ENCODE assay signal across 8 cellular contexts in genomic region chr1:168178638-168179410, GRCh38. TPM values are rescaled to one million over a fixed set of nuclear protein-coding genes. Genes with fewer than 3 reads are reported as not detected.
DNase-seq lines count a peak whose midpoint lies in the region; ATAC-seq and TF ChIP-seq lines count a peak whose summit lies in the region.

TSS of gene TIPRL (plus strand) at chr1:168178962. CDS start at chr1:168179078, 116 bp downstream.

- TF ChIP-seq POLR2A in spleen (IDR thresholded peaks at IDR 0.05) = peak in 1 of 3 donors; percentile 53

- intact Hi-C loops in spleen (cut with DNase I; ENCODE audit: low total_unique reads) = no loop called here

- H3K9me3 ChIP-seq in spleen = no peaks in the 10 kb centered on the region

- H3K4me3 Mint-ChIP-seq in WTC11 = no peak within 1 kb of the TSS

- 0 to 1% (median 0%) methylated on average over 52 to 56 of the region's 56 CpGs for WGBS in spleen, 5 donors

- POLR2A ChIA-PET in WTC11 (lab: Charles Lee) = no interaction called here

- CTCF ChIA-PET in WTC11 (lab: Charles Lee) = interaction anchor here (0.7 to 2.2 kb wide), 6 partner anchors 8 to 187 kb away, joined by 3 to 8 read pairs (median 3); no protein-coding TSS in a partner anchor

- no peak within 1 kb of the TSS for H3K27ac Mint-ChIP-seq in WTC11

- TF ChIP-seq CTCF in AG09309 (IDR thresholded peaks at IDR 0.05; ENCODE audit: control insufficient read depth, insufficient read depth, low read depth, low read length, missing control alignments) = peak; percentile 77
- TF ChIP-seq CTCF in WTC11 (IDR thresholded peaks at IDR 0.05) = peak; percentile 61; the same call in 1 of the 2 replicates
- peak; percentile 66 to 91 (median 85) for TF ChIP-seq CTCF in spleen (IDR thresholded peaks at IDR 0.05 in 8 of 11, conservative IDR thresholded peaks at IDR 0.05 in 3 of 11)

- H3K36me3 Mint-ChIP-seq in WTC11 = no peaks in the 10 kb centered on the region

- peaks cover 0 to 3% (median under 1%) of the 10 kb centered on the region in 6 donors for H3K36me3 ChIP-seq in spleen

- peak; percentile 95 for DNase-seq in AG09309 (ENCODE audit: low read depth)
- peak; percentile 98 for DNase-seq in NCI-H2227 treated with DMSO at 0.1 percent for 48 hours (lab: John Stamatoyannopoulos, UW)
- peak; percentile 96 for DNase-seq in WTC11 (ENCODE audit: low spot score)
- DNase-seq in central memory CD4-positive, alpha-beta T cell = peak; percentile 95
- peak; percentile 98 for DNase-seq in inferior parietal cortex (ENCODE audit: extremely low spot score)
- DNase-seq in spleen = peak; percentile 99

- peaks cover 5% of the 10 kb centered on the region for H3K4me1 Mint-ChIP-seq in WTC11

- H3K4me1 ChIP-seq in spleen = peaks cover 11 to 48% (median 19%) of the 10 kb centered on the region in 6 donors

- H3K9me3 Mint-ChIP-seq in WTC11 = no peaks in the 10 kb centered on the region

- H3K4me3 ChIP-seq in AG09309 (ENCODE audit: control insufficient read depth, low read depth, low read length) (peak within 1 kb of the TSS; percentile 69), spleen (peak within 1 kb of the TSS; percentile 65 to 87 (median 77))

- peaks cover 0 to 5% (median 0%) of the 10 kb centered on the region in 7 donors for H3K27me3 ChIP-seq in spleen (replicated peaks in 1 of 7)

- ATAC-seq in GM18909 (IDR thresholded peaks at IDR 0.05; ENCODE audit: poor library complexity, unreplicated experiment) (peak; percentile 91), HG03175 (IDR thresholded peaks at IDR 0.05; ENCODE audit: unreplicated experiment) (peak; percentile 90), WTC11 (peak; percentile 95)

- no peaks in the 10 kb centered on the region; the same call in none of the 2 replicates for H3K27me3 Mint-ChIP-seq in WTC11 (ENCODE audit: low read depth)

- H3K27ac ChIP-seq in spleen = peak within 1 kb of the TSS; percentile 88 to 98 (median 93)

TF ChIP-seq in WTC11, 78 proteins besides CTCF, POLR2A, EP300 and RAD21 (continues in another document):
- TF ChIP-seq, protein P1, sequence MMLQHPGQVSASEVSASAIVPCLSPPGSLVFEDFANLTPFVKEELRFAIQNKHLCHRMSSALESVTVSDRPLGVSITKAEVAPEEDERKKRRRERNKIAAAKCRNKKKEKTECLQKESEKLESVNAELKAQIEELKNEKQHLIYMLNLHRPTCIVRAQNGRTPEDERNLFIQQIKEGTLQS (CRISPR knock-in tag; conservative IDR thresholded peaks at IDR 0.05) = no peak
- TF ChIP-seq, protein P2, sequence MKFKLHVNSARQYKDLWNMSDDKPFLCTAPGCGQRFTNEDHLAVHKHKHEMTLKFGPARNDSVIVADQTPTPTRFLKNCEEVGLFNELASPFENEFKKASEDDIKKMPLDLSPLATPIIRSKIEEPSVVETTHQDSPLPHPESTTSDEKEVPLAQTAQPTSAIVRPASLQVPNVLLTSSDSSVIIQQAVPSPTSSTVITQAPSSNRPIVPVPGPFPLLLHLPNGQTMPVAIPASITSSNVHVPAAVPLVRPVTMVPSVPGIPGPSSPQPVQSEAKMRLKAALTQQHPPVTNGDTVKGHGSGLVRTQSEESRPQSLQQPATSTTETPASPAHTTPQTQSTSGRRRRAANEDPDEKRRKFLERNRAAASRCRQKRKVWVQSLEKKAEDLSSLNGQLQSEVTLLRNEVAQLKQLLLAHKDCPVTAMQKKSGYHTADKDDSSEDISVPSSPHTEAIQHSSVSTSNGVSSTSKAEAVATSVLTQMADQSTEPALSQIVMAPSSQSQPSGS (CRISPR knock-in tag; IDR thresholded peaks at IDR 0.05; ENCODE audit: borderline replicate concordance, low read depth) = no peak
- TF ChIP-seq, protein P3, sequence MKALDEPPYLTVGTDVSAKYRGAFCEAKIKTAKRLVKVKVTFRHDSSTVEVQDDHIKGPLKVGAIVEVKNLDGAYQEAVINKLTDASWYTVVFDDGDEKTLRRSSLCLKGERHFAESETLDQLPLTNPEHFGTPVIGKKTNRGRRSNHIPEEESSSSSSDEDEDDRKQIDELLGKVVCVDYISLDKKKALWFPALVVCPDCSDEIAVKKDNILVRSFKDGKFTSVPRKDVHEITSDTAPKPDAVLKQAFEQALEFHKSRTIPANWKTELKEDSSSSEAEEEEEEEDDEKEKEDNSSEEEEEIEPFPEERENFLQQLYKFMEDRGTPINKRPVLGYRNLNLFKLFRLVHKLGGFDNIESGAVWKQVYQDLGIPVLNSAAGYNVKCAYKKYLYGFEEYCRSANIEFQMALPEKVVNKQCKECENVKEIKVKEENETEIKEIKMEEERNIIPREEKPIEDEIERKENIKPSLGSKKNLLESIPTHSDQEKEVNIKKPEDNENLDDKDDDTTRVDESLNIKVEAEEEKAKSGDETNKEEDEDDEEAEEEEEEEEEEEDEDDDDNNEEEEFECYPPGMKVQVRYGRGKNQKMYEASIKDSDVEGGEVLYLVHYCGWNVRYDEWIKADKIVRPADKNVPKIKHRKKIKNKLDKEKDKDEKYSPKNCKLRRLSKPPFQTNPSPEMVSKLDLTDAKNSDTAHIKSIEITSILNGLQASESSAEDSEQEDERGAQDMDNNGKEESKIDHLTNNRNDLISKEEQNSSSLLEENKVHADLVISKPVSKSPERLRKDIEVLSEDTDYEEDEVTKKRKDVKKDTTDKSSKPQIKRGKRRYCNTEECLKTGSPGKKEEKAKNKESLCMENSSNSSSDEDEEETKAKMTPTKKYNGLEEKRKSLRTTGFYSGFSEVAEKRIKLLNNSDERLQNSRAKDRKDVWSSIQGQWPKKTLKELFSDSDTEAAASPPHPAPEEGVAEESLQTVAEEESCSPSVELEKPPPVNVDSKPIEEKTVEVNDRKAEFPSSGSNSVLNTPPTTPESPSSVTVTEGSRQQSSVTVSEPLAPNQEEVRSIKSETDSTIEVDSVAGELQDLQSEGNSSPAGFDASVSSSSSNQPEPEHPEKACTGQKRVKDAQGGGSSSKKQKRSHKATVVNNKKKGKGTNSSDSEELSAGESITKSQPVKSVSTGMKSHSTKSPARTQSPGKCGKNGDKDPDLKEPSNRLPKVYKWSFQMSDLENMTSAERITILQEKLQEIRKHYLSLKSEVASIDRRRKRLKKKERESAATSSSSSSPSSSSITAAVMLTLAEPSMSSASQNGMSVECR (CRISPR knock-in tag; IDR thresholded peaks at IDR 0.05; ENCODE audit: borderline replicate concordance) = peak; percentile 70
- TF ChIP-seq MYBL2 (CRISPR knock-in tag; IDR thresholded peaks at IDR 0.05) (no peak; the same call in 1 of the 2 replicates), ZNF263 (CRISPR knock-in tag; IDR thresholded peaks at IDR 0.05; ENCODE audit: low read depth) (peak; percentile 73; the same call in 1 of the 2 replicates), NFATC4 (CRISPR knock-in tag; IDR thresholded peaks at IDR 0.05) (no peak), HMGA2 (CRISPR knock-in tag; IDR thresholded peaks at IDR 0.05) (peak; percentile 51), NR2C2 (CRISPR knock-in tag; IDR thresholded peaks at IDR 0.05) (peak; percentile 95), GTF2I (CRISPR knock-in tag; conservative IDR thresholded peaks at IDR 0.05) (no peak), ZNF317 (CRISPR knock-in tag; IDR thresholded peaks at IDR 0.05; ENCODE audit: borderline replicate concordance, low read depth) (no peak), PRDM15 (CRISPR knock-in tag; IDR thresholded peaks at IDR 0.05) (no peak), FOXK1 (CRISPR knock-in tag; IDR thresholded peaks at IDR 0.05) (peak; percentile 79), SMAD4 (CRISPR knock-in tag; IDR thresholded peaks at IDR 0.05) (peak; percentile 65; the same call in 1 of the 2 replicates), MXD4 (CRISPR knock-in tag; IDR thresholded peaks at IDR 0.05; ENCODE audit: borderline replicate concordance) (no peak), FOXJ3 (CRISPR knock-in tag; IDR thresholded peaks at IDR 0.05; ENCODE audit: borderline replicate concordance) (no peak), ZMAT4 (CRISPR knock-in tag; IDR thresholded peaks at IDR 0.05) (no peak), GRHL2 (CRISPR knock-in tag; IDR thresholded peaks at IDR 0.05; ENCODE audit: insufficient replicate concordance, severe bottlenecking) (no peak), ZNF232 (CRISPR knock-in tag; IDR thresholded peaks at IDR 0.05) (no peak), RELA (CRISPR knock-in tag; IDR thresholded peaks at IDR 0.05; ENCODE audit: borderline replicate concordance) (no peak)
- TF ChIP-seq, protein P4, sequence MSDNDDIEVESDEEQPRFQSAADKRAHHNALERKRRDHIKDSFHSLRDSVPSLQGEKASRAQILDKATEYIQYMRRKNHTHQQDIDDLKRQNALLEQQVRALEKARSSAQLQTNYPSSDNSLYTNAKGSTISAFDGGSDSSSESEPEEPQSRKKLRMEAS (CRISPR knock-in tag; IDR thresholded peaks at IDR 0.05) = peak; percentile 68

RNA-seq across cellular contexts. Expression of gene TIPRL, which starts in this region (rescaled TPM):
- total RNA-seq in WTC11 (2021) (25.3 to 25.8 TPM (median 25.4 TPM) in 3 replicates), spleen (10 to 100 TPM; 16.6 to 26.3 (median 22.1) TPM)
- 10 to 100 TPM; 10.1 to 15.3 (median 14.1) TPM for polyA plus RNA-seq in spleen

Comparison
In these comparisons a context has a peak if more than half of its experiments do, and no peak if none do; other contexts are left out.
1. Peak in every context shown above with its lines: DNase-seq, ATAC-seq, H3K4me3 ChIP-seq and H3K27ac ChIP-seq.